In the genomic region with DNA sequence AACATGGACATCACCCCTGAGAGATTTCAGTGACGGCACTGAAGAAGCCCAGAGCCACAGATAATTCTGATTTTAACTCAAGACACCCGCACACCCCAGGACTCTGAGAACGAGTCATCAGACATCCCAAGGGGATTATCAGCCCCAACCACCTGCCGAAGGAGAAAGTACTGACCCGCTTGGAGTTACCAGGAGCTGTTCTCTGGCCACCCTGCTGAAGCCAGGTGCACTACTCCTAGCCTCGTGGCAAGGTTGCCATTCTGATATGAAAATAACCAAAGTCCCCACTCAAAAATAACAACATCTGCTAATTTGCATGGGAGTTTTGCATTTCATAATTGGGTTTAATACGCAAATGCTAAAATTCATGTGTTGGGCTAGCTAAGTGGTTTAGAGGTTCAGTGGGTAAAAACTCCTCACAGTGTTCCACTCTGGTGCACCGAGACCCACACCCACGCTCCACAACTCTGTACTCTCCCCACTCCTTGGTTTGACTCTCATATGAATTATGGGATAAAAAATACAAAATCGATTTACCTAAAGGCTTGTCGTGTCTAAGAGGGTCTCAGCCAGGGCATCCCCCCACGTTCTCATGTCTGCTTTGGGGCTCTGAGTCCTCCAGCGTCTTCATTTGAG, we compare ENCODE assay signal across 1 cellular context.
TF ChIP-seq lines count a peak whose summit lies in the region.

No MANE protein-coding gene starts in this region.

TF ChIP-seq in GM23338, 12 proteins besides CTCF, POLR2A, EP300 and RAD21 (continued from another document):
- TF ChIP-seq, protein P1, sequence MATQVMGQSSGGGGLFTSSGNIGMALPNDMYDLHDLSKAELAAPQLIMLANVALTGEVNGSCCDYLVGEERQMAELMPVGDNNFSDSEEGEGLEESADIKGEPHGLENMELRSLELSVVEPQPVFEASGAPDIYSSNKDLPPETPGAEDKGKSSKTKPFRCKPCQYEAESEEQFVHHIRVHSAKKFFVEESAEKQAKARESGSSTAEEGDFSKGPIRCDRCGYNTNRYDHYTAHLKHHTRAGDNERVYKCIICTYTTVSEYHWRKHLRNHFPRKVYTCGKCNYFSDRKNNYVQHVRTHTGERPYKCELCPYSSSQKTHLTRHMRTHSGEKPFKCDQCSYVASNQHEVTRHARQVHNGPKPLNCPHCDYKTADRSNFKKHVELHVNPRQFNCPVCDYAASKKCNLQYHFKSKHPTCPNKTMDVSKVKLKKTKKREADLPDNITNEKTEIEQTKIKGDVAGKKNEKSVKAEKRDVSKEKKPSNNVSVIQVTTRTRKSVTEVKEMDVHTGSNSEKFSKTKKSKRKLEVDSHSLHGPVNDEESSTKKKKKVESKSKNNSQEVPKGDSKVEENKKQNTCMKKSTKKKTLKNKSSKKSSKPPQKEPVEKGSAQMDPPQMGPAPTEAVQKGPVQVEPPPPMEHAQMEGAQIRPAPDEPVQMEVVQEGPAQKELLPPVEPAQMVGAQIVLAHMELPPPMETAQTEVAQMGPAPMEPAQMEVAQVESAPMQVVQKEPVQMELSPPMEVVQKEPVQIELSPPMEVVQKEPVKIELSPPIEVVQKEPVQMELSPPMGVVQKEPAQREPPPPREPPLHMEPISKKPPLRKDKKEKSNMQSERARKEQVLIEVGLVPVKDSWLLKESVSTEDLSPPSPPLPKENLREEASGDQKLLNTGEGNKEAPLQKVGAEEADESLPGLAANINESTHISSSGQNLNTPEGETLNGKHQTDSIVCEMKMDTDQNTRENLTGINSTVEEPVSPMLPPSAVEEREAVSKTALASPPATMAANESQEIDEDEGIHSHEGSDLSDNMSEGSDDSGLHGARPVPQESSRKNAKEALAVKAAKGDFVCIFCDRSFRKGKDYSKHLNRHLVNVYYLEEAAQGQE (IDR thresholded peaks at IDR 0.05; ENCODE audit: unreplicated experiment): no peak
- TF ChIP-seq ZNF331 (CRISPR knock-in tag; IDR thresholded peaks at IDR 0.05; ENCODE audit: low read depth) (no peak), EZH2phosphoT487 (IDR thresholded peaks at IDR 0.05; ENCODE audit: unreplicated experiment) (no peak), POLR2AphosphoS5 (IDR thresholded peaks at IDR 0.05; ENCODE audit: low read depth) (no peak), NANOG (IDR thresholded peaks at IDR 0.05; ENCODE audit: borderline replicate concordance) (no peak), CREB1 (CRISPR knock-in tag; IDR thresholded peaks at IDR 0.05; ENCODE audit: low read depth) (no peak), EZH2 (IDR thresholded peaks at IDR 0.05; ENCODE audit: low read depth, unreplicated experiment) (no peak), ZNF114 (CRISPR knock-in tag; IDR thresholded peaks at IDR 0.05) (no peak)
- TF ChIP-seq, protein P2, sequence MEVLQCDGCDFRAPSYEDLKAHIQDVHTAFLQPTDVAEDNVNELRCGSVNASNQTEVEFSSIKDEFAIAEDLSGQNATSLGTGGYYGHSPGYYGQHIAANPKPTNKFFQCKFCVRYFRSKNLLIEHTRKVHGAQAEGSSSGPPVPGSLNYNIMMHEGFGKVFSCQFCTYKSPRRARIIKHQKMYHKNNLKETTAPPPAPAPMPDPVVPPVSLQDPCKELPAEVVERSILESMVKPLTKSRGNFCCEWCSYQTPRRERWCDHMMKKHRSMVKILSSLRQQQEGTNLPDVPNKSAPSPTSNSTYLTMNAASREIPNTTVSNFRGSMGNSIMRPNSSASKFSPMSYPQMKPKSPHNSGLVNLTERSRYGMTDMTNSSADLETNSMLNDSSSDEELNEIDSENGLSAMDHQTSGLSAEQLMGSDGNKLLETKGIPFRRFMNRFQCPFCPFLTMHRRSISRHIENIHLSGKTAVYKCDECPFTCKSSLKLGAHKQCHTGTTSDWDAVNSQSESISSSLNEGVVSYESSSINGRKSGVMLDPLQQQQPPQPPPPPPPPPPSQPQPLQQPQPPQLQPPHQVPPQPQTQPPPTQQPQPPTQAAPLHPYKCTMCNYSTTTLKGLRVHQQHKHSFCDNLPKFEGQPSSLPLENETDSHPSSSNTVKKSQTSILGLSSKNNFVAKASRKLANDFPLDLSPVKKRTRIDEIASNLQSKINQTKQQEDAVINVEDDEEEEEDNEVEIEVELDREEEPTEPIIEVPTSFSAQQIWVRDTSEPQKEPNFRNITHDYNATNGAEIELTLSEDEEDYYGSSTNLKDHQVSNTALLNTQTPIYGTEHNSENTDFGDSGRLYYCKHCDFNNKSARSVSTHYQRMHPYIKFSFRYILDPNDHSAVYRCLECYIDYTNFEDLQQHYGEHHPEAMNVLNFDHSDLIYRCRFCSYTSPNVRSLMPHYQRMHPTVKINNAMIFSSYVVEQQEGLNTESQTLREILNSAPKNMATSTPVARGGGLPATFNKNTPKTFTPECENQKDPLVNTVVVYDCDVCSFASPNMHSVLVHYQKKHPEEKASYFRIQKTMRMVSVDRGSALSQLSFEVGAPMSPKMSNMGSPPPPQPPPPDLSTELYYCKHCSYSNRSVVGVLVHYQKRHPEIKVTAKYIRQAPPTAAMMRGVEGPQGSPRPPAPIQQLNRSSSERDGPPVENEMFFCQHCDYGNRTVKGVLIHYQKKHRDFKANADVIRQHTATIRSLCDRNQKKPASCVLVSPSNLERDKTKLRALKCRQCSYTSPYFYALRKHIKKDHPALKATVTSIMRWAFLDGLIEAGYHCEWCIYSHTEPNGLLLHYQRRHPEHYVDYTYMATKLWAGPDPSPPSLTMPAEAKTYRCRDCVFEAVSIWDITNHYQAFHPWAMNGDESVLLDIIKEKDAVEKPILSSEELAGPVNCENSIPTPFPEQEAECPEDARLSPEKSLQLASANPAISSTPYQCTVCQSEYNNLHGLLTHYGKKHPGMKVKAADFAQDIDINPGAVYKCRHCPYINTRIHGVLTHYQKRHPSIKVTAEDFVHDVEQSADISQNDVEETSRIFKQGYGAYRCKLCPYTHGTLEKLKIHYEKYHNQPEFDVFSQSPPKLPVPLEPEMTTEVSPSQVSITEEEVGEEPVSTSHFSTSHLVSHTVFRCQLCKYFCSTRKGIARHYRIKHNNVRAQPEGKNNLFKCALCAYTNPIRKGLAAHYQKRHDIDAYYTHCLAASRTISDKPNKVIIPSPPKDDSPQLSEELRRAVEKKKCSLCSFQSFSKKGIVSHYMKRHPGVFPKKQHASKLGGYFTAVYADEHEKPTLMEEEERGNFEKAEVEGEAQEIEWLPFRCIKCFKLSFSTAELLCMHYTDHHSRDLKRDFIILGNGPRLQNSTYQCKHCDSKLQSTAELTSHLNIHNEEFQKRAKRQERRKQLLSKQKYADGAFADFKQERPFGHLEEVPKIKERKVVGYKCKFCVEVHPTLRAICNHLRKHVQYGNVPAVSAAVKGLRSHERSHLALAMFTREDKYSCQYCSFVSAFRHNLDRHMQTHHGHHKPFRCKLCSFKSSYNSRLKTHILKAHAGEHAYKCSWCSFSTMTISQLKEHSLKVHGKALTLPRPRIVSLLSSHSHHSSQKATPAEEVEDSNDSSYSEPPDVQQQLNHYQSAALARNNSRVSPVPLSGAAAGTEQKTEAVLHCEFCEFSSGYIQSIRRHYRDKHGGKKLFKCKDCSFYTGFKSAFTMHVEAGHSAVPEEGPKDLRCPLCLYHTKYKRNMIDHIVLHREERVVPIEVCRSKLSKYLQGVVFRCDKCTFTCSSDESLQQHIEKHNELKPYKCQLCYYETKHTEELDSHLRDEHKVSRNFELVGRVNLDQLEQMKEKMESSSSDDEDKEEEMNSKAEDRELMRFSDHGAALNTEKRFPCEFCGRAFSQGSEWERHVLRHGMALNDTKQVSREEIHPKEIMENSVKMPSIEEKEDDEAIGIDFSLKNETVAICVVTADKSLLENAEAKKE (CRISPR knock-in tag; IDR thresholded peaks at IDR 0.05): no peak
